22 cellular contexts compared by ENCODE assay signal in the genomic region with DNA sequence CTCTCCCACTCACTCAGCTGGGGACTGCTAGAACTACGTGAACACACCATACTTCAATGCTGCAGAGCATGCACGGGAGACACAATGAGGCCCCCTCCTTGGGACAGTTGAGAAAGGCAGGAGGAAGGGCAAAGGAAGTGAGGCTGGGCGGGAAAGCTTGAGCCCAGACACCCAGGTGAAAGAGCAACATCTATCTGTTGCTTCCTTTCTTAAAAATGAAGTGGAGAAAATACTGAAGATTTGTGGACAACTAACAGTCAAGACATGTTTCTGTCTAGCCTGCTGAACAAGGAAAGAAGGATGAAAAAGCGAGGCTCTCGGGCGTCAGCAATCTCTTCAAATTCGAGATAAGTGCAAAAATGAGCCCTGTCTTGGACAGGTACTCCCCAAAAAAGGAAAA. TPM values are rescaled to one million over a fixed set of nuclear protein-coding genes. Genes with fewer than 3 reads are reported as not detected.
DNase-seq lines count a peak whose midpoint lies in the region; ATAC-seq, FAIRE-seq and TF ChIP-seq lines count a peak whose summit lies in the region.
"Had no signal": no experiment of that assay in that cellular context is flagged by ENCODE, and none has a peak within 500 bp of the region (broad histone marks: within the 10 kb centered on the region; RNA-seq: fewer than 3 reads in every experiment).

No MANE protein-coding gene starts in this region.

- H3K4me1 Mint-ChIP-seq in activated naive CD8-positive, alpha-beta T cell treated with anti-CD3 and anti-CD28 coated beads, Interleukin-2, amount 10 ng/mL, durations not matched to agents 7 days and 5 days: peaks cover 6% of the 10 kb centered on the region
- peaks cover 22% of the 10 kb centered on the region for H3K4me1 Mint-ChIP-seq in activated naive CD8-positive, alpha-beta T cell treated with anti-CD3 and anti-CD28 coated beads for 36 hours
- peaks cover 8% of the 10 kb centered on the region for H3K4me1 Mint-ChIP-seq in astrocyte (ENCODE audit: low read depth, unreplicated experiment)
- peaks cover 72% of the 10 kb centered on the region for H3K4me1 Mint-ChIP-seq in nephron
- peaks cover 5% of the 10 kb centered on the region for H3K4me1 Mint-ChIP-seq in activated CD4-positive, alpha-beta memory T cell treated with anti-CD3 and anti-CD28 coated beads, Interleukin-2, amount 10 ng/mL, durations not matched to agents 7 days and 5 days

- TF ChIP-seq EP300 in SK-N-SH (IDR thresholded peaks at IDR 0.05; ENCODE audit: borderline replicate concordance in 1 of 2, low read depth in 1 of 2, low read length in 1 of 2): no peak

- H3K36me3 Mint-ChIP-seq in activated naive CD8-positive, alpha-beta T cell treated with anti-CD3 and anti-CD28 coated beads, Interleukin-2, amount 10 ng/mL, durations not matched to agents 7 days and 5 days: peaks cover 12% of the 10 kb centered on the region
- H3K36me3 Mint-ChIP-seq in activated naive CD8-positive, alpha-beta T cell treated with anti-CD3 and anti-CD28 coated beads for 36 hours: peaks cover 11% of the 10 kb centered on the region
- H3K36me3 Mint-ChIP-seq in astrocyte (ENCODE audit: low read depth, unreplicated experiment): peaks cover 48% of the 10 kb centered on the region
- H3K36me3 Mint-ChIP-seq in nephron (ENCODE audit: low read depth): peaks cover 55% of the 10 kb centered on the region
- H3K36me3 Mint-ChIP-seq in activated CD4-positive, alpha-beta memory T cell treated with anti-CD3 and anti-CD28 coated beads, Interleukin-2, amount 10 ng/mL, durations not matched to agents 7 days and 5 days (ENCODE audit: low read depth): peaks cover 33% of the 10 kb centered on the region

- H3K9me3 ChIP-seq in astrocyte (ENCODE audit: insufficient read depth, low read depth, low read length) (no peaks in the 10 kb centered on the region), upper lobe of right lung (no peaks in the 10 kb centered on the region), SK-N-SH (no peaks in the 10 kb centered on the region)
- H3K9me3 ChIP-seq: body of pancreas, left lung, ovary had no signal

- H3K27me3 ChIP-seq in astrocyte (ENCODE audit: insufficient read depth, low read length): no peaks in the 10 kb centered on the region
- no peaks in the 10 kb centered on the region for H3K27me3 ChIP-seq in upper lobe of right lung
- H3K27me3 ChIP-seq in SK-N-SH (ENCODE audit: insufficient read depth): no peaks in the 10 kb centered on the region
- H3K27me3 ChIP-seq: BLaER1 treated with 17β-estradiol and CSF1 and Interleukin-3, amounts not matched to agents 10 nM and 100 nM; body of pancreas; ovary had no signal

- no peak overlapping the region for H3K4me3 Mint-ChIP-seq in activated naive CD8-positive, alpha-beta T cell treated with anti-CD3 and anti-CD28 coated beads, Interleukin-2, amount 10 ng/mL, durations not matched to agents 7 days and 5 days
- no peak overlapping the region for H3K4me3 Mint-ChIP-seq in activated naive CD8-positive, alpha-beta T cell treated with anti-CD3 and anti-CD28 coated beads for 36 hours
- H3K4me3 Mint-ChIP-seq in astrocyte (ENCODE audit: unreplicated experiment) (no peak overlapping the region), nephron (peak overlapping the region; percentile 19 to 99 (median 51))
- no peak overlapping the region for H3K4me3 Mint-ChIP-seq in activated CD4-positive, alpha-beta memory T cell treated with anti-CD3 and anti-CD28 coated beads, Interleukin-2, amount 10 ng/mL, durations not matched to agents 7 days and 5 days
- H3K4me3 Mint-ChIP-seq: activated CD4-positive, alpha-beta T cell treated with anti-CD3 and anti-CD28 coated beads, Interleukin-2, amount 10 ng/mL, durations not matched to agents 7 days and 5 days; activated naive CD4-positive, alpha-beta T cell treated with anti-CD3 and anti-CD28 coated beads, Interleukin-2, amount 10 ng/mL, durations not matched to agents 7 days and 5 days had no signal

- no peak for TF ChIP-seq RAD21 in SK-N-SH (IDR thresholded peaks at IDR 0.05; ENCODE audit: low read length)

- H3K27ac Mint-ChIP-seq in activated naive CD8-positive, alpha-beta T cell treated with anti-CD3 and anti-CD28 coated beads, Interleukin-2, amount 10 ng/mL, durations not matched to agents 7 days and 5 days: peak overlapping the region; percentile 8
- no peak overlapping the region for H3K27ac Mint-ChIP-seq in activated naive CD8-positive, alpha-beta T cell treated with anti-CD3 and anti-CD28 coated beads for 36 hours
- H3K27ac Mint-ChIP-seq in astrocyte (ENCODE audit: unreplicated experiment) (peak overlapping the region; percentile 4), nephron (peak overlapping the region; percentile 87 to 89 (median 88))
- H3K27ac Mint-ChIP-seq in activated CD4-positive, alpha-beta memory T cell treated with anti-CD3 and anti-CD28 coated beads, Interleukin-2, amount 10 ng/mL, durations not matched to agents 7 days and 5 days: no peak overlapping the region
- H3K27ac Mint-ChIP-seq: activated CD4-positive, alpha-beta T cell treated with anti-CD3 and anti-CD28 coated beads, Interleukin-2, amount 10 ng/mL, durations not matched to agents 7 days and 5 days; activated naive CD4-positive, alpha-beta T cell treated with anti-CD3 and anti-CD28 coated beads, Interleukin-2, amount 10 ng/mL, durations not matched to agents 7 days and 5 days had no signal

- intact Hi-C loops in upper lobe of right lung (cut with DNase I): loop anchor here (10.0 kb wide), 1 partner anchor 103 kb away; no protein-coding TSS in a partner anchor

- DNase-seq in activated naive CD8-positive, alpha-beta T cell treated with anti-CD3 and anti-CD28 coated beads, Interleukin-2, amount 10 ng/mL, durations not matched to agents 7 days and 5 days: no peak
- no peak for DNase-seq in activated naive CD8-positive, alpha-beta T cell treated with anti-CD3 and anti-CD28 coated beads for 36 hours
- DNase-seq in astrocyte (ENCODE audit: low read depth) (no peak), upper lobe of right lung (no peak), SK-N-SH (no peak), nucleus accumbens (lab: John Stamatoyannopoulos, UW) (no peak)
- no peak for DNase-seq in activated CD4-positive, alpha-beta memory T cell treated with anti-CD3 and anti-CD28 coated beads, Interleukin-2, amount 10 ng/mL, durations not matched to agents 7 days and 5 days
- DNase-seq: activated CD4-positive, alpha-beta T cell treated with anti-CD3 and anti-CD28 coated beads, Interleukin-2, amount 10 ng/mL, durations not matched to agents 7 days and 5 days; activated naive CD4-positive, alpha-beta T cell treated with anti-CD3 and anti-CD28 coated beads, Interleukin-2, amount 10 ng/mL, durations not matched to agents 7 days and 5 days; body of pancreas; DMS153; left lung; NCI-H1105 treated with DMSO at 0.1 percent for 48 hours; NCI-H774; ovary; small intestine; stimulated activated CD4-positive, alpha-beta T cell treated with anti-CD3 and anti-CD28 coated beads, Interleukin-4, amount 100 ng/mL, for 4 hours had no signal

- H2AFZ ChIP-seq in astrocyte (ENCODE audit: low read depth, low read length) (no peak overlapping the region), SK-N-SH (ENCODE audit: low read depth) (no peak overlapping the region)

- 94% methylated on average over 7 of the region's 7 CpGs for WGBS in SK-N-SH (ENCODE audit: low lambda C conversion rate)

- H3K9ac ChIP-seq in astrocyte (ENCODE audit: low read length) (no peak overlapping the region), SK-N-SH (no peak overlapping the region)
- H3K9ac ChIP-seq: BLaER1 treated with 17β-estradiol and CSF1 and Interleukin-3, amounts not matched to agents 10 nM and 100 nM had no signal

- peaks cover 84% of the 10 kb centered on the region for H3K79me2 ChIP-seq in astrocyte (ENCODE audit: insufficient read depth, low read length)
- peaks cover 51% of the 10 kb centered on the region for H3K79me2 ChIP-seq in SK-N-SH (ENCODE audit: insufficient read depth)

- H4K20me1 ChIP-seq in astrocyte (ENCODE audit: insufficient read depth, low read length) (peaks cover 99% of the 10 kb centered on the region), SK-N-SH (ENCODE audit: insufficient read depth) (peaks cover 64% of the 10 kb centered on the region)

- H3K9me3 Mint-ChIP-seq in activated naive CD8-positive, alpha-beta T cell treated with anti-CD3 and anti-CD28 coated beads, Interleukin-2, amount 10 ng/mL, durations not matched to agents 7 days and 5 days: no peaks in the 10 kb centered on the region
- H3K9me3 Mint-ChIP-seq in activated naive CD8-positive, alpha-beta T cell treated with anti-CD3 and anti-CD28 coated beads for 36 hours: no peaks in the 10 kb centered on the region
- H3K9me3 Mint-ChIP-seq in astrocyte (ENCODE audit: unreplicated experiment): no peaks in the 10 kb centered on the region
- no peaks in the 10 kb centered on the region for H3K9me3 Mint-ChIP-seq in nephron
- no peaks in the 10 kb centered on the region for H3K9me3 Mint-ChIP-seq in activated CD4-positive, alpha-beta memory T cell treated with anti-CD3 and anti-CD28 coated beads, Interleukin-2, amount 10 ng/mL, durations not matched to agents 7 days and 5 days
- H3K9me3 Mint-ChIP-seq: activated CD4-positive, alpha-beta T cell treated with anti-CD3 and anti-CD28 coated beads, Interleukin-2, amount 10 ng/mL, durations not matched to agents 7 days and 5 days; activated naive CD4-positive, alpha-beta T cell treated with anti-CD3 and anti-CD28 coated beads, Interleukin-2, amount 10 ng/mL, durations not matched to agents 7 days and 5 days had no signal

- POLR2A ChIA-PET in activated naive CD8-positive, alpha-beta T cell treated with anti-CD3 and anti-CD28 coated beads, Interleukin-2, amount 10 ng/mL, durations not matched to agents 7 days and 5 days (lab: Charles Lee): no interaction called here
- POLR2A ChIA-PET in SK-N-SH (lab: Yijun Ruan, JAX): no interaction called here
- POLR2A ChIA-PET in activated CD4-positive, alpha-beta memory T cell treated with anti-CD3 and anti-CD28 coated beads, Interleukin-2, amount 10 ng/mL, durations not matched to agents 7 days and 5 days (lab: Charles Lee): no interaction called here

- no peaks in the 10 kb centered on the region for H3F3A ChIP-seq in SK-N-SH (replicated peaks; ENCODE audit: insufficient read depth)

- FAIRE-seq in astrocyte (lab: Jason Lieb, UNC): no peak
- FAIRE-seq: frontal cortex, small intestine had no signal

- H3K4me1 ChIP-seq in astrocyte (ENCODE audit: insufficient read depth, low read length): peaks cover 27% of the 10 kb centered on the region
- H3K4me1 ChIP-seq in upper lobe of right lung: peaks cover 44% of the 10 kb centered on the region
- peaks cover 0 to 28% of the 10 kb centered on the region in 2 experiments; a peak in 2 of 4 replicates for H3K4me1 ChIP-seq in SK-N-SH (ENCODE audit: control insufficient read depth in 1 of 2, insufficient read depth in 2 of 2, low read depth in 1 of 2, low read length in 1 of 2)
- H3K4me1 ChIP-seq: BLaER1 treated with 17β-estradiol and CSF1 and Interleukin-3, amounts not matched to agents 10 nM and 100 nM; body of pancreas had no signal

- CTCF ChIA-PET in SK-N-SH (lab: Yijun Ruan, JAX): interaction anchor here (1.3 to 1.4 kb wide), 2 partner anchors 322 to 324 kb away, joined by 3 read pairs; no protein-coding TSS in a partner anchor
- CTCF ChIA-PET in activated CD4-positive, alpha-beta memory T cell treated with anti-CD3 and anti-CD28 coated beads, Interleukin-2, amount 10 ng/mL, durations not matched to agents 7 days and 5 days (lab: Charles Lee): no interaction called here

- H3K27ac ChIP-seq in astrocyte (ENCODE audit: low read depth, low read length): no peak overlapping the region
- peak overlapping the region; percentile 24 for H3K27ac ChIP-seq in upper lobe of right lung
- H3K27ac ChIP-seq in SK-N-SH (ENCODE audit: low read depth in 2 of 2, low read length in 1 of 2): no peak overlapping the region
- H3K27ac ChIP-seq: BLaER1 treated with 17β-estradiol and CSF1 and Interleukin-3, amounts not matched to agents 10 nM and 100 nM; body of pancreas; ovary had no signal

- ATAC-seq in activated naive CD8-positive, alpha-beta T cell treated with anti-CD3 and anti-CD28 coated beads, Interleukin-2, amount 10 ng/mL, durations not matched to agents 7 days and 5 days (ENCODE audit: low read depth): no peak
- ATAC-seq in upper lobe of right lung: no peak
- ATAC-seq: body of pancreas had no signal

- H3K4me3 ChIP-seq in astrocyte (ENCODE audit: insufficient read depth, low read depth, low read length) (no peak overlapping the region), upper lobe of right lung (no peak overlapping the region), SK-N-SH (ENCODE audit: low read depth in 2 of 2, low read length in 1 of 2) (no peak overlapping the region)
- H3K4me3 ChIP-seq: BLaER1 treated with 17β-estradiol and CSF1 and Interleukin-3, amounts not matched to agents 10 nM and 100 nM; body of pancreas; left lung; ovary had no signal

- TF ChIP-seq CTCF in astrocyte (IDR thresholded peaks at IDR 0.05; ENCODE audit: insufficient read depth, low read depth, low read length): no peak
- TF ChIP-seq CTCF in nephron (IDR thresholded peaks at IDR 0.05; ENCODE audit: unreplicated experiment in 3 of 3): no peak
- no peak for TF ChIP-seq CTCF in upper lobe of right lung (IDR thresholded peaks at IDR 0.05)
- TF ChIP-seq CTCF in SK-N-SH (IDR thresholded peaks at IDR 0.05): no peak

- H3K4me2 ChIP-seq in astrocyte (ENCODE audit: low read length) (no peak overlapping the region), SK-N-SH (no peak overlapping the region)
- H3K4me2 ChIP-seq: BLaER1 treated with 17β-estradiol and CSF1 and Interleukin-3, amounts not matched to agents 10 nM and 100 nM had no signal

- H3K9me2 ChIP-seq in SK-N-SH: no peaks in the 10 kb centered on the region

- H3K36me3 ChIP-seq in astrocyte (ENCODE audit: insufficient read depth, low read length) (peaks cover 10% of the 10 kb centered on the region), upper lobe of right lung (peaks cover 27% of the 10 kb centered on the region), SK-N-SH (replicated peaks in 1 of 2; ENCODE audit: control insufficient read depth in 1 of 2, insufficient read depth in 2 of 2, low read length in 1 of 2) (peaks cover 10 to 46% of the 10 kb centered on the region in 2 experiments)
- H3K36me3 ChIP-seq: ovary had no signal

- H3K27me3 Mint-ChIP-seq in activated naive CD8-positive, alpha-beta T cell treated with anti-CD3 and anti-CD28 coated beads, Interleukin-2, amount 10 ng/mL, durations not matched to agents 7 days and 5 days: no peaks in the 10 kb centered on the region
- no peaks in the 10 kb centered on the region for H3K27me3 Mint-ChIP-seq in activated naive CD8-positive, alpha-beta T cell treated with anti-CD3 and anti-CD28 coated beads for 36 hours
- H3K27me3 Mint-ChIP-seq in astrocyte (ENCODE audit: low read depth, unreplicated experiment) (no peaks in the 10 kb centered on the region), nephron (ENCODE audit: low read depth) (no peaks in the 10 kb centered on the region)
- H3K27me3 Mint-ChIP-seq in activated CD4-positive, alpha-beta memory T cell treated with anti-CD3 and anti-CD28 coated beads, Interleukin-2, amount 10 ng/mL, durations not matched to agents 7 days and 5 days: no peaks in the 10 kb centered on the region

RNA-seq across cellular contexts. Expression of gene NNAT, which starts 3.0 kb away (rescaled TPM):
- under 1 TPM in 1 of 2 experiments, not detected in 1; 0.58 TPM for total RNA-seq in activated naive CD8-positive, alpha-beta T cell treated with anti-CD3 and anti-CD28 coated beads, Interleukin-2, amount 10 ng/mL, durations not matched to agents 7 days and 5 days
- total RNA-seq in activated naive CD8-positive, alpha-beta T cell treated with anti-CD3 and anti-CD28 coated beads for 36 hours: under 1 TPM; 0.23 to 0.36 TPM
- 3.1 and 3.6 TPM in 2 replicates for total RNA-seq in astrocyte
- total RNA-seq in upper lobe of right lung: 0.43 TPM
- polyA plus RNA-seq in SK-N-SH (2012; rRNA removed): 6.7 and 11.3 TPM in 2 replicates
- 6.6 and 13.1 TPM in 2 replicates for polyA plus RNA-seq in SK-N-SH (2012; cell fraction: cytosol; rRNA removed)
- polyA plus RNA-seq in SK-N-SH (2012; cell fraction: nucleus; rRNA removed): 2.4 and 3.1 TPM in 2 replicates
- not detected for total RNA-seq in activated CD4-positive, alpha-beta memory T cell treated with anti-CD3 and anti-CD28 coated beads, Interleukin-2, amount 10 ng/mL, durations not matched to agents 7 days and 5 days
- total RNA-seq: A673, LHCN-M2 had no signal

RNA-seq across cellular contexts. Expression of gene BLCAP, which starts 9.6 kb away (rescaled TPM):
- total RNA-seq in activated naive CD8-positive, alpha-beta T cell treated with anti-CD3 and anti-CD28 coated beads, Interleukin-2, amount 10 ng/mL, durations not matched to agents 7 days and 5 days: 10 to 100 TPM; 51.0 to 54.6 TPM
- 10 to 100 TPM; 29.4 to 30.9 TPM for total RNA-seq in activated naive CD8-positive, alpha-beta T cell treated with anti-CD3 and anti-CD28 coated beads for 36 hours
- 96.5 and 111 TPM in 2 replicates for total RNA-seq in astrocyte
- 74.8 TPM for total RNA-seq in upper lobe of right lung
- 55.8 and 73.0 TPM in 2 replicates for polyA plus RNA-seq in SK-N-SH (2012; rRNA removed)
- polyA plus RNA-seq in SK-N-SH (2012; cell fraction: cytosol; rRNA removed): 65.8 and 66.6 TPM in 2 replicates
- 63.3 and 67.3 TPM in 2 replicates for polyA plus RNA-seq in SK-N-SH (2012; cell fraction: nucleus; rRNA removed)
- 10 to 100 TPM; 37.7 to 39.4 TPM for total RNA-seq in activated CD4-positive, alpha-beta memory T cell treated with anti-CD3 and anti-CD28 coated beads, Interleukin-2, amount 10 ng/mL, durations not matched to agents 7 days and 5 days

Comparison
In these comparisons a context has a peak if more than half of its experiments do, and no peak if none do; other contexts are left out.
1. H3K27ac Mint-ChIP-seq: peak in activated naive CD8-positive, alpha-beta T cell treated with anti-CD3 and anti-CD28 coated beads, Interleukin-2, amount 10 ng/mL, durations not matched to agents 7 days and 5 days (single experiment), astrocyte (single experiment) and nephron (3 of 3); none in activated naive CD8-positive, alpha-beta T cell treated with anti-CD3 and anti-CD28 coated beads for 36 hours (single experiment) and activated CD4-positive, alpha-beta memory T cell treated with anti-CD3 and anti-CD28 coated beads, Interleukin-2, amount 10 ng/mL, durations not matched to agents 7 days and 5 days (single experiment).
2. H3K4me3 Mint-ChIP-seq: peak in nephron (3 of 3); none in activated naive CD8-positive, alpha-beta T cell treated with anti-CD3 and anti-CD28 coated beads, Interleukin-2, amount 10 ng/mL, durations not matched to agents 7 days and 5 days (single experiment), activated naive CD8-positive, alpha-beta T cell treated with anti-CD3 and anti-CD28 coated beads for 36 hours (single experiment), astrocyte (single experiment) and activated CD4-positive, alpha-beta memory T cell treated with anti-CD3 and anti-CD28 coated beads, Interleukin-2, amount 10 ng/mL, durations not matched to agents 7 days and 5 days (single experiment).